Comparison of ENCODE assay signal across 8 cellular contexts in genomic region chr5:43039115-43039467, GRCh38. TPM values are rescaled to one million over a fixed set of nuclear protein-coding genes. Genes with fewer than 3 reads are reported as not detected.
DNase-seq lines count a peak whose midpoint lies in the region; ATAC-seq, FAIRE-seq and TF ChIP-seq lines count a peak whose summit lies in the region.

No MANE protein-coding gene starts in this region.

- H3K4me3 Mint-ChIP-seq in HFFc6, result peak overlapping the region; percentile 94
- H3K4me3 Mint-ChIP-seq in activated CD4-positive, alpha-beta memory T cell treated with anti-CD3 and anti-CD28 coated beads, Interleukin-2, amount 10 ng/mL, durations not matched to agents 7 days and 5 days, result peak overlapping the region; percentile 97
- peak overlapping the region; percentile 88 for H3K4me3 Mint-ChIP-seq in stimulated activated effector memory CD8-positive, alpha-beta T cell treated with anti-CD3 and anti-CD28 coated beads, Interleukin-12 subunit alpha, Interleukin-12 subunit beta, amount 100 ng/mL, for 72 hours

- H3K9me3 ChIP-seq in iPS-15b (ENCODE audit: control insufficient read depth, insufficient read depth, low read length), result no peaks in the 10 kb centered on the region

- H3K36me3 ChIP-seq in iPS-15b (ENCODE audit: control insufficient read depth, insufficient read depth, low read length), result no peaks in the 10 kb centered on the region

- no peak for TF ChIP-seq CTCF in HFFc6 (IDR thresholded peaks at IDR 0.05)

- H3K27me3 ChIP-seq in iPS-15b (ENCODE audit: control insufficient read depth, insufficient read depth, low read length), result peaks cover 94% of the 10 kb centered on the region

- peaks cover 5% of the 10 kb centered on the region for H3K4me1 ChIP-seq in iPS-15b (ENCODE audit: control insufficient read depth, insufficient read depth, low read length)

- DNase-seq in HFFc6, result no peak
- DNase-seq in activated CD4-positive, alpha-beta memory T cell treated with anti-CD3 and anti-CD28 coated beads, Interleukin-2, amount 10 ng/mL, durations not matched to agents 7 days and 5 days, result no peak
- DNase-seq in stimulated activated effector memory CD8-positive, alpha-beta T cell treated with anti-CD3 and anti-CD28 coated beads, Interleukin-12 subunit alpha, Interleukin-12 subunit beta, amount 100 ng/mL, for 72 hours (ENCODE audit: low spot score in 2 of 2), result no peak
- DNase-seq in posterior cingulate gyrus, result no peak
- no peak for DNase-seq in COLO829 (ENCODE audit: low spot score)
- DNase-seq in GM12891 (ENCODE audit: insufficient read length, low spot score), result no peak
- no peak for DNase-seq in midbrain (lab: John Stamatoyannopoulos, UW)

- CTCF ChIA-PET in activated CD4-positive, alpha-beta memory T cell treated with anti-CD3 and anti-CD28 coated beads, Interleukin-2, amount 10 ng/mL, durations not matched to agents 7 days and 5 days (lab: Charles Lee), result interaction anchor here (0.6 to 4.5 kb wide), 14 partner anchors 10 to 130 kb away, joined by 3 to 97 read pairs (median 8); no protein-coding TSS in a partner anchor

- H3K36me3 Mint-ChIP-seq in HFFc6 (ENCODE audit: low read depth), result peaks cover 40% of the 10 kb centered on the region
- H3K36me3 Mint-ChIP-seq in activated CD4-positive, alpha-beta memory T cell treated with anti-CD3 and anti-CD28 coated beads, Interleukin-2, amount 10 ng/mL, durations not matched to agents 7 days and 5 days (ENCODE audit: low read depth), result peaks cover 33% of the 10 kb centered on the region
- H3K36me3 Mint-ChIP-seq in stimulated activated effector memory CD8-positive, alpha-beta T cell treated with anti-CD3 and anti-CD28 coated beads, Interleukin-12 subunit alpha, Interleukin-12 subunit beta, amount 100 ng/mL, for 72 hours, result peaks cover 47% of the 10 kb centered on the region

- peaks cover 66% of the 10 kb centered on the region for H3K4me1 Mint-ChIP-seq in HFFc6 (ENCODE audit: low read depth)
- H3K4me1 Mint-ChIP-seq in activated CD4-positive, alpha-beta memory T cell treated with anti-CD3 and anti-CD28 coated beads, Interleukin-2, amount 10 ng/mL, durations not matched to agents 7 days and 5 days, result peaks cover 41% of the 10 kb centered on the region
- H3K4me1 Mint-ChIP-seq in stimulated activated effector memory CD8-positive, alpha-beta T cell treated with anti-CD3 and anti-CD28 coated beads, Interleukin-12 subunit alpha, Interleukin-12 subunit beta, amount 100 ng/mL, for 72 hours, result peaks cover 47% of the 10 kb centered on the region

- ATAC-seq in stimulated activated effector memory CD8-positive, alpha-beta T cell treated with anti-CD3 and anti-CD28 coated beads, Interleukin-12 subunit alpha, Interleukin-12 subunit beta, amount 100 ng/mL, for 72 hours, result no peak

- intact Hi-C loops in posterior cingulate gyrus (cut with DNase I), result no loop called here

- no peak overlapping the region for H3K9ac ChIP-seq in iPS-15b (ENCODE audit: low read depth, low read length)

- peaks cover 1% of the 10 kb centered on the region for H3K27me3 Mint-ChIP-seq in HFFc6 (ENCODE audit: insufficient read depth)
- no peaks in the 10 kb centered on the region for H3K27me3 Mint-ChIP-seq in activated CD4-positive, alpha-beta memory T cell treated with anti-CD3 and anti-CD28 coated beads, Interleukin-2, amount 10 ng/mL, durations not matched to agents 7 days and 5 days

- POLR2A ChIA-PET in activated CD4-positive, alpha-beta memory T cell treated with anti-CD3 and anti-CD28 coated beads, Interleukin-2, amount 10 ng/mL, durations not matched to agents 7 days and 5 days (lab: Charles Lee), result interaction anchor here (0.6 to 10.2 kb wide), 17 partner anchors 11 to 565 kb away, joined by 3 to 753 read pairs (median 13); partner anchors contain the start of genes HMGCS1, TMEM267 and ZNF131

- no peak for TF ChIP-seq POLR2A in GM12891 (IDR thresholded peaks at IDR 0.05; ENCODE audit: low read depth, low read length)

- H3K9me3 Mint-ChIP-seq in HFFc6, result peaks cover 5% of the 10 kb centered on the region
- H3K9me3 Mint-ChIP-seq in activated CD4-positive, alpha-beta memory T cell treated with anti-CD3 and anti-CD28 coated beads, Interleukin-2, amount 10 ng/mL, durations not matched to agents 7 days and 5 days, result no peaks in the 10 kb centered on the region
- H3K9me3 Mint-ChIP-seq in stimulated activated effector memory CD8-positive, alpha-beta T cell treated with anti-CD3 and anti-CD28 coated beads, Interleukin-12 subunit alpha, Interleukin-12 subunit beta, amount 100 ng/mL, for 72 hours, result no peaks in the 10 kb centered on the region

- FAIRE-seq in GM12891 (lab: Jason Lieb, UNC), result no peak

- peak overlapping the region; percentile 52 for H3K4me3 ChIP-seq in iPS-15b (ENCODE audit: low read depth, low read length)

- H3K27ac Mint-ChIP-seq in HFFc6, result peak overlapping the region; percentile 99
- H3K27ac Mint-ChIP-seq in activated CD4-positive, alpha-beta memory T cell treated with anti-CD3 and anti-CD28 coated beads, Interleukin-2, amount 10 ng/mL, durations not matched to agents 7 days and 5 days, result peak overlapping the region; percentile 99
- peak overlapping the region; percentile 91 for H3K27ac Mint-ChIP-seq in stimulated activated effector memory CD8-positive, alpha-beta T cell treated with anti-CD3 and anti-CD28 coated beads, Interleukin-12 subunit alpha, Interleukin-12 subunit beta, amount 100 ng/mL, for 72 hours

TF ChIP-seq in GM12891, 5 proteins besides CTCF, POLR2A, EP300 and RAD21:
- no peak for TF ChIP-seq POLR2AphosphoS5 (IDR thresholded peaks at IDR 0.05; ENCODE audit: low read depth, low read length)
- TF ChIP-seq TAF1 (IDR thresholded peaks at IDR 0.05; ENCODE audit: low read depth, low read length), result no peak
- no peak for TF ChIP-seq PAX5 (IDR thresholded peaks at IDR 0.05; ENCODE audit: insufficient read depth, low read length, severe bottlenecking)
- no peak for TF ChIP-seq SPI1 (IDR thresholded peaks at IDR 0.05; ENCODE audit: low read depth, low read length)
- TF ChIP-seq POU2F2 (IDR thresholded peaks at IDR 0.05; ENCODE audit: low read depth, low read length), result no peak

RNA-seq across cellular contexts. Expression of gene ANXA2R, which starts 1.0 kb away (rescaled TPM):
- 1 to 10 TPM in 3 of 6 experiments, under 1 TPM in 3; 0.85 to 1.5 (median 1.1) TPM for total RNA-seq in HFFc6 (2021; fragmentation: NEBNext Ultra II Directional; extraction: Animal tissue kit (Norgen Biotek cat#: 25700))
- total RNA-seq in activated CD4-positive, alpha-beta memory T cell treated with anti-CD3 and anti-CD28 coated beads, Interleukin-2, amount 10 ng/mL, durations not matched to agents 7 days and 5 days, result 10 to 100 TPM; 25.1 to 28.3 TPM
- polyA plus RNA-seq in GM12891 (2012; ENCODE audit: low read depth, missing spikeins), result 2.3 TPM

Comparison
In these comparisons a context has a peak if more than half of its experiments do, and no peak if none do; other contexts are left out.
1. RNA of gene ANXA2R, which starts 1.0 kb away (total RNA-seq): 25.1 to 28.3 TPM in activated CD4-positive, alpha-beta memory T cell treated with anti-CD3 and anti-CD28 coated beads, Interleukin-2, amount 10 ng/mL, durations not matched to agents 7 days and 5 days; 0.85 to 1.5 TPM in HFFc6; every median in the first group is over 10 times any median in the second.
2. Peak in every context shown above with its lines, with median percentiles within 50 percentile points of each other: H3K27ac Mint-ChIP-seq and H3K4me3 Mint-ChIP-seq.